Comparison of ENCODE assay signal across 9 cellular contexts in the genomic region with DNA sequence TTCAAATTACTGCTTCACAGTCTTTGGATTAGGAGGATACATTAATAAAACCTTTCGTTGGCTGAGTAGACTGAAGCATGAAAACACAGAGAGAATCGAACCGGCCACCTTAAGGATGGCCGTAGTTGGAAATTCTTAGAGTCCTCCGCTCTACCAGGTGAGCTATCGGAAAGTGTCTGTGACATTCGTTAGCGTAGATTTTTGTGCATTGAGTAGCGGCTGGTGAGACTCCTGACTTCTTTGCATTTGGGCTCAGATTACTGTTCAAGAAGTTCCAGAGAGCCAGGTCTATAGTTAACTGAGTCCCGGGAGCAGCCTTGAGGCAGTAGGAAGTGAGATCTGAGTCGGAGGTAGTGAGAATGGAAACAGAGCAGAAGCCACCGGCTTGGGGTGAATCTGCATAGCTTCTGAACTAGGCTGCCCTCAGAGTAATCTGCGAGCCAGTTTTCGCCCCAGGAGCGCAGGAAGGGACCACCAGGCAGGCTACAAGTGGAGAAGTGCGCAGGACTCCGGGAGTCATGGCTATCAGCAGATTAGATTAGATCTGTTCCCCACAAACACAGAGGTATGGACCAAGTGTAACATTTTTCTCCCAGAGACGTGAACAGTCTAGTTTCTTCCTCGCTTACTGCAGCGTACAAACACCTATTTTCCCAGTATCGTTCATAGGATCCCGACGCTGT. TPM values are rescaled to one million over a fixed set of nuclear protein-coding genes. Genes with fewer than 3 reads are reported as not detected.
DNase-seq lines count a peak whose midpoint lies in the region; ATAC-seq and TF ChIP-seq lines count a peak whose summit lies in the region.
"Had no signal": no experiment of that assay in that cellular context is flagged by ENCODE, and none has a peak within 500 bp of the region (broad histone marks: within the 10 kb centered on the region; RNA-seq: fewer than 3 reads in every experiment).

No MANE protein-coding gene starts in this region.

- H3K9me3 ChIP-seq in SK-N-MC (ENCODE audit: low read depth, low read length) (no peaks in the 10 kb centered on the region), mucosa of descending colon (no peaks in the 10 kb centered on the region), vagina (no peaks in the 10 kb centered on the region)

- H3K4me3 ChIP-seq in SK-N-MC: peak overlapping the region; percentile 92
- H3K4me3 ChIP-seq in mucosa of descending colon: no peak overlapping the region
- peak overlapping the region; percentile 30 to 45 for H3K4me3 ChIP-seq in vagina

- no peaks in the 10 kb centered on the region for H3K36me3 Mint-ChIP-seq in dendritic cell treated with granulocyte-macrophage colony-stimulating factor and Interleukin-4, amounts not matched to agents 40 ng/mL and 50 ng/mL, for 4 days (ENCODE audit: low read depth)

- no peaks in the 10 kb centered on the region for H3K36me3 ChIP-seq in SK-N-MC (ENCODE audit: insufficient read depth, low read length)
- H3K36me3 ChIP-seq in mucosa of descending colon (ENCODE audit: low read depth): no peaks in the 10 kb centered on the region
- H3K36me3 ChIP-seq in vagina: no peaks in the 10 kb centered on the region

- peak overlapping the region; percentile 60 for H3K4me3 Mint-ChIP-seq in dendritic cell treated with granulocyte-macrophage colony-stimulating factor and Interleukin-4, amounts not matched to agents 40 ng/mL and 50 ng/mL, for 4 days

- peak overlapping the region; percentile 52 for H3K9ac ChIP-seq in SK-N-MC (ENCODE audit: insufficient read length)

- TF ChIP-seq CTCF in mucosa of descending colon (IDR thresholded peaks at IDR 0.05) (no peak), vagina (IDR thresholded peaks at IDR 0.05) (no peak)

- H3K27ac ChIP-seq in SK-N-MC: peak overlapping the region; percentile 49; the same call in 1 of the 2 replicates
- peak overlapping the region; percentile 25 for H3K27ac ChIP-seq in vagina

- DNase-seq in COLO829 (ENCODE audit: low spot score) (peak; percentile 81), SK-N-MC (ENCODE audit: low read depth, low spot score) (no peak), mucosa of descending colon (peak in 1 of 3 donors; percentile 64), vagina (ENCODE audit: extremely low spot score in 2 of 2) (no peak)

- intact Hi-C loops in dendritic cell treated with granulocyte-macrophage colony-stimulating factor and Interleukin-4, amounts not matched to agents 40 ng/mL and 50 ng/mL, for 4 days (cut with micrococcal nuclease): no loop called here
- intact Hi-C loops in mucosa of descending colon (cut with DNase I, micrococcal nuclease): no loop called here
- intact Hi-C loops in vagina (cut with DNase I): loop anchor here (5.0 kb wide), 1 partner anchor 52 kb away; a partner anchor contains a TSS

- ATAC-seq in HG02759 (IDR thresholded peaks at IDR 0.05; ENCODE audit: unreplicated experiment) (peak; percentile 30), mucosa of descending colon (peak; percentile 52), HG03469 (IDR thresholded peaks at IDR 0.05; ENCODE audit: unreplicated experiment) (no peak), GM18873 (IDR thresholded peaks at IDR 0.05; ENCODE audit: low FRiP score, unreplicated experiment) (no peak)

- H3K4me1 Mint-ChIP-seq in dendritic cell treated with granulocyte-macrophage colony-stimulating factor and Interleukin-4, amounts not matched to agents 40 ng/mL and 50 ng/mL, for 4 days (ENCODE audit: low read depth): peaks cover 54% of the 10 kb centered on the region

- H3K27me3 Mint-ChIP-seq in dendritic cell treated with granulocyte-macrophage colony-stimulating factor and Interleukin-4, amounts not matched to agents 40 ng/mL and 50 ng/mL, for 4 days: peaks cover 88% of the 10 kb centered on the region

- no peaks in the 10 kb centered on the region for H3K27me3 ChIP-seq in vagina

- H3K9me3 Mint-ChIP-seq in dendritic cell treated with granulocyte-macrophage colony-stimulating factor and Interleukin-4, amounts not matched to agents 40 ng/mL and 50 ng/mL, for 4 days: peaks cover 8% of the 10 kb centered on the region

- H3K27ac Mint-ChIP-seq in dendritic cell treated with granulocyte-macrophage colony-stimulating factor and Interleukin-4, amounts not matched to agents 40 ng/mL and 50 ng/mL, for 4 days: no peak overlapping the region

- H3K4me1 ChIP-seq in mucosa of descending colon (ENCODE audit: low read depth): peaks cover 6% of the 10 kb centered on the region
- H3K4me1 ChIP-seq in vagina: peaks cover 43% of the 10 kb centered on the region

- TF ChIP-seq POLR2A in vagina (IDR thresholded peaks at IDR 0.05): no peak

RNA-seq across cellular contexts. Expression of a gene that starts 11.0 kb away (rescaled TPM):
- total RNA-seq in mucosa of descending colon (not detected), vagina (not detected)
- total RNA-seq: skeletal muscle tissue had no signal

RNA-seq across cellular contexts. Expression of a gene that starts 39.3 kb away (rescaled TPM):
- not detected for total RNA-seq in mucosa of descending colon
- not detected for total RNA-seq in vagina
- total RNA-seq: skeletal muscle tissue had no signal

RNA-seq across cellular contexts. Expression of a gene that starts 42.7 kb away (rescaled TPM):
- total RNA-seq in mucosa of descending colon (not detected), vagina (not detected)
- total RNA-seq: skeletal muscle tissue had no signal

RNA-seq across cellular contexts. Expression of a gene that starts 53.9 kb away (rescaled TPM):
- 10 to 100 TPM; 35.9 to 37.4 (median 36.4) TPM for total RNA-seq in mucosa of descending colon
- 132 TPM for total RNA-seq in vagina

RNA-seq across cellular contexts. Expression of a gene that starts 58.1 kb away (rescaled TPM):
- 10 to 100 TPM; 25.0 to 50.1 (median 41.0) TPM for total RNA-seq in mucosa of descending colon
- total RNA-seq in vagina: 34.9 TPM

Comparison
In these comparisons a context has a peak if more than half of its experiments do, and no peak if none do; other contexts are left out.
1. ATAC-seq: peak in HG02759 (single experiment) and mucosa of descending colon (single experiment); none in HG03469 (single experiment) and GM18873 (single experiment).